In genomic region chr20:266213-266603, GRCh38 we compare ENCODE assay signal across 11 cellular contexts. TPM values are rescaled to one million over a fixed set of nuclear protein-coding genes. Genes with fewer than 3 reads are reported as not detected.
DNase-seq lines count a peak whose midpoint lies in the region; ATAC-seq and TF ChIP-seq lines count a peak whose summit lies in the region.
"Had no signal": no experiment of that assay in that cellular context is flagged by ENCODE, and none has a peak within 500 bp of the region (broad histone marks: within the 10 kb centered on the region; RNA-seq: fewer than 3 reads in every experiment).

No MANE protein-coding gene starts in this region.

- no peaks in the 10 kb centered on the region for H3K4me1 ChIP-seq in fibroblast of lung (ENCODE audit: control insufficient read depth, extremely low read depth, insufficient read depth, low read length)

- H3K9me3 ChIP-seq in WERI-Rb-1 (ENCODE audit: severe bottlenecking) (no peaks in the 10 kb centered on the region), fibroblast of lung (ENCODE audit: control insufficient read depth, insufficient read depth, low read depth, low read length) (no peaks in the 10 kb centered on the region)
- H3K9me3 ChIP-seq: tibial nerve had no signal

- no peaks in the 10 kb centered on the region for H3K9me3 Mint-ChIP-seq in activated CD4-positive, alpha-beta T cell treated with anti-CD3 and anti-CD28 coated beads, Interleukin-2, amount 10 ng/mL, durations not matched to agents 24 days and 14 days

- H2AFZ ChIP-seq in fibroblast of lung (ENCODE audit: low read length): peak overlapping the region; percentile 97

- H3K4me1 Mint-ChIP-seq in activated CD4-positive, alpha-beta T cell treated with anti-CD3 and anti-CD28 coated beads, Interleukin-2, amount 10 ng/mL, durations not matched to agents 24 days and 14 days: peaks cover 11% of the 10 kb centered on the region

- H3K4me2 ChIP-seq in fibroblast of lung (ENCODE audit: extremely low read depth, insufficient read depth, low read length): no peak overlapping the region

- H3K27ac ChIP-seq in WERI-Rb-1 (peak overlapping the region; percentile 77), fibroblast of lung (ENCODE audit: insufficient read depth, low read length) (no peak overlapping the region)

- H3K27me3 Mint-ChIP-seq in activated CD4-positive, alpha-beta T cell treated with anti-CD3 and anti-CD28 coated beads, Interleukin-2, amount 10 ng/mL, durations not matched to agents 24 days and 14 days: peaks cover 10% of the 10 kb centered on the region

- no peak overlapping the region for H3K9ac ChIP-seq in fibroblast of lung (ENCODE audit: insufficient read depth, low read length)

- intact Hi-C loops in activated CD4-positive, alpha-beta T cell treated with anti-CD3 and anti-CD28 coated beads, Interleukin-2, amount 10 ng/mL, durations not matched to agents 24 days and 14 days (cut with micrococcal nuclease): loop anchor here (2.0 kb wide), 2 partner anchors 29 to 65 kb away; no protein-coding TSS in a partner anchor

- TF ChIP-seq CTCF in WERI-Rb-1 (IDR thresholded peaks at IDR 0.05; ENCODE audit: low read depth, low read length): no peak
- no peak for TF ChIP-seq CTCF in fibroblast of lung (conservative IDR thresholded peaks at IDR 0.05 in 1 of 2, IDR thresholded peaks at IDR 0.05 in 1 of 2; ENCODE audit: low read depth in 1 of 2, low read length in 2 of 2)

- ATAC-seq in GM18520 (IDR thresholded peaks at IDR 0.05; ENCODE audit: unreplicated experiment): no peak
- no peak for ATAC-seq in GM21825 (IDR thresholded peaks at IDR 0.05; ENCODE audit: unreplicated experiment)

- H3K27me3 ChIP-seq in WERI-Rb-1 (ENCODE audit: insufficient read depth, low read depth, severe bottlenecking): no peaks in the 10 kb centered on the region
- H3K27me3 ChIP-seq in fibroblast of lung (ENCODE audit: control insufficient read depth, insufficient read depth, low read length): peaks cover 3% of the 10 kb centered on the region
- H3K27me3 ChIP-seq: tibial nerve had no signal

- H3K4me3 Mint-ChIP-seq in activated CD4-positive, alpha-beta T cell treated with anti-CD3 and anti-CD28 coated beads, Interleukin-2, amount 10 ng/mL, durations not matched to agents 24 days and 14 days: peak overlapping the region; percentile 80

- peak overlapping the region; percentile 42 for H3K27ac Mint-ChIP-seq in activated CD4-positive, alpha-beta T cell treated with anti-CD3 and anti-CD28 coated beads, Interleukin-2, amount 10 ng/mL, durations not matched to agents 24 days and 14 days

- peak overlapping the region; percentile 37 for H3K4me3 ChIP-seq in WERI-Rb-1 (ENCODE audit: low read depth, low read length)
- H3K4me3 ChIP-seq in fibroblast of lung (replicated peaks in 1 of 4; ENCODE audit: control extremely low read depth in 1 of 4, insufficient read depth in 1 of 4, low read depth in 3 of 4, low read length in 4 of 4): no peak overlapping the region

- H3K36me3 Mint-ChIP-seq in activated CD4-positive, alpha-beta T cell treated with anti-CD3 and anti-CD28 coated beads, Interleukin-2, amount 10 ng/mL, durations not matched to agents 24 days and 14 days (ENCODE audit: low read depth): no peaks in the 10 kb centered on the region

- no peaks in the 10 kb centered on the region for H4K20me1 ChIP-seq in fibroblast of lung (ENCODE audit: control insufficient read depth, extremely low read depth, insufficient read depth, low read length)

- no peaks in the 10 kb centered on the region for H3K79me2 ChIP-seq in fibroblast of lung (ENCODE audit: control insufficient read depth, insufficient read depth, low read length)

- no peak for DNase-seq in activated CD4-positive, alpha-beta T cell treated with anti-CD3 and anti-CD28 coated beads, Interleukin-2, amount 10 ng/mL, durations not matched to agents 24 days and 14 days
- DNase-seq in activated CD4-positive, alpha-beta T cell treated with anti-CD3 and anti-CD28 coated beads, Interleukin-2, amount 50 U/mL, for 4 hours: no peak
- DNase-seq in WERI-Rb-1: no peak
- no peak for DNase-seq in fibroblast of lung (ENCODE audit: low read depth in 2 of 2)
- peak; percentile 23 for DNase-seq in stimulated activated CD8-positive, alpha-beta memory T cell treated with anti-CD3 and anti-CD28 coated beads, Interleukin-4, amount 100 ng/mL, for 48 hours
- no peak for DNase-seq in activated CD4-positive, CD25-positive, alpha-beta regulatory T cell treated with anti-CD3 and anti-CD28 coated beads, Interleukin-2, amount 50 U/mL, for 72 hours

- no peaks in the 10 kb centered on the region; the same call in 1 of the 2 replicates for H3K36me3 ChIP-seq in WERI-Rb-1
- H3K36me3 ChIP-seq in fibroblast of lung (ENCODE audit: control insufficient read depth, insufficient read depth, low read length): no peaks in the 10 kb centered on the region

RNA-seq across cellular contexts. Expression of gene DEFB132, which starts 8.7 kb away (rescaled TPM):
- not detected in 2 replicates for total RNA-seq in activated CD4-positive, alpha-beta T cell treated with anti-CD3 and anti-CD28 coated beads, Interleukin-2, amount 10 ng/mL, durations not matched to agents 24 days and 14 days
- not detected in 2 replicates for total RNA-seq in fibroblast of lung
- polyA plus RNA-seq in fibroblast of lung: not detected in 2 replicates
- not detected in 2 replicates for polyA plus RNA-seq in fibroblast of lung (2012)
- polyA minus RNA-seq in fibroblast of lung (ENCODE audit: low replicate concordance): not detected in 2 replicates
- polyA plus RNA-seq: AG04450 had no signal

RNA-seq across cellular contexts. Expression of gene C20orf96, which starts 24.3 kb away (rescaled TPM):
- total RNA-seq in activated CD4-positive, alpha-beta T cell treated with anti-CD3 and anti-CD28 coated beads, Interleukin-2, amount 10 ng/mL, durations not matched to agents 24 days and 14 days: 5.7 and 6.7 TPM in 2 replicates
- total RNA-seq in fibroblast of lung: 3.9 and 4.8 TPM in 2 replicates
- polyA plus RNA-seq in fibroblast of lung: 8.5 and 8.9 TPM in 2 replicates
- 5.3 and 6.1 TPM in 2 replicates for polyA plus RNA-seq in fibroblast of lung (2012)
- 0.27 and 3.2 TPM in 2 replicates for polyA minus RNA-seq in fibroblast of lung (ENCODE audit: low replicate concordance)

RNA-seq across cellular contexts. Expression of gene ZCCHC3, which starts 31.2 kb away (rescaled TPM):
- total RNA-seq in activated CD4-positive, alpha-beta T cell treated with anti-CD3 and anti-CD28 coated beads, Interleukin-2, amount 10 ng/mL, durations not matched to agents 24 days and 14 days: 23.7 and 24.6 TPM in 2 replicates
- 11.6 and 11.8 TPM in 2 replicates for total RNA-seq in fibroblast of lung
- polyA plus RNA-seq in fibroblast of lung: 8.7 TPM in 2 replicates
- polyA plus RNA-seq in fibroblast of lung (2012): 8.1 and 8.7 TPM in 2 replicates
- 3.7 and 6.8 TPM in 2 replicates for polyA minus RNA-seq in fibroblast of lung (ENCODE audit: low replicate concordance)

RNA-seq across cellular contexts. Expression of gene DEFB129, which starts 39.1 kb away (rescaled TPM):
- not detected in 2 replicates for total RNA-seq in activated CD4-positive, alpha-beta T cell treated with anti-CD3 and anti-CD28 coated beads, Interleukin-2, amount 10 ng/mL, durations not matched to agents 24 days and 14 days
- total RNA-seq in fibroblast of lung: not detected in 2 replicates
- not detected in 2 replicates for polyA plus RNA-seq in fibroblast of lung
- polyA plus RNA-seq in fibroblast of lung (2012): not detected in 2 replicates
- polyA minus RNA-seq in fibroblast of lung (ENCODE audit: low replicate concordance): not detected in 2 replicates
- total RNA-seq: left lobe of liver, tibial nerve had no signal
- polyA plus RNA-seq: AG04450 had no signal

RNA-seq across cellular contexts. Expression of gene SOX12, which starts 59.1 kb away (rescaled TPM):
- total RNA-seq in activated CD4-positive, alpha-beta T cell treated with anti-CD3 and anti-CD28 coated beads, Interleukin-2, amount 10 ng/mL, durations not matched to agents 24 days and 14 days: 11.0 and 11.2 TPM in 2 replicates
- total RNA-seq in fibroblast of lung: 5.6 and 7.3 TPM in 2 replicates
- polyA plus RNA-seq in fibroblast of lung: 4.0 and 4.7 TPM in 2 replicates
- polyA plus RNA-seq in fibroblast of lung (2012): 14.3 and 15.4 TPM in 2 replicates
- polyA minus RNA-seq in fibroblast of lung (ENCODE audit: low replicate concordance): 6.5 and 6.6 TPM in 2 replicates
